ENCODE assay signal across 1 cellular context in the genomic region with DNA sequence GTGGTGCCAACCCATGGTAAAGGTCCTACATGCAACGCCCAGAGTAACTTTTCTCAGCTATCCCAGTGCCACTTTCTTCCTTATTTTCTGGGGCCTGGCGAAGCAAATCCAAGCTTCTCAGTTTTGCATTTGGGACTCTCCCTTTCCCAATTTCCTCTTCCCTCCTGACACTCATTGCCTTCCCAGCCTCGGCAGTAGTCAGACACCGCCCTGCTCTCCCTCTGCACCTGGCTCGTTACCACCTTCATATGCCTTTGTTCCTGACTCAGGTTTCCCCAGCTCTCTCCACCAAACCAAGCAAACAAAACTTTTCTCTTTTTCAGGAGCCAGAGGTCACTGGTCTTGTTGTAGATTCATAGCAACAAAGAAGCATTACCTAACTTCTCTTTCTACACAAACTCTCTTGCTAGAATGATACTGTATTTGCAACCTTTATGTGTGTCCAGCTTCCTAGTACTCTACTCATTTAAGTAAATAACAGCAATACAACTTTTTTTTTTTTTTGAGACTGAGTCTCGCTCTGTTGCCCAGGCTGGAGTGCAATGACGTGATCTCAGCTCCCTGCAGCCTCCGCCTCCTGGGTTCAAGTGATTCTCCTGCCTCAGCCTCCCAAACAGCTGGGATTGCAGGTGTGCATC.
TF ChIP-seq lines count a peak whose summit lies in the region.

No MANE protein-coding gene starts in this region.

TF ChIP-seq in HepG2, 621 proteins besides CTCF, POLR2A, EP300 and RAD21 (continues in another document):
- TF ChIP-seq, protein P1, sequence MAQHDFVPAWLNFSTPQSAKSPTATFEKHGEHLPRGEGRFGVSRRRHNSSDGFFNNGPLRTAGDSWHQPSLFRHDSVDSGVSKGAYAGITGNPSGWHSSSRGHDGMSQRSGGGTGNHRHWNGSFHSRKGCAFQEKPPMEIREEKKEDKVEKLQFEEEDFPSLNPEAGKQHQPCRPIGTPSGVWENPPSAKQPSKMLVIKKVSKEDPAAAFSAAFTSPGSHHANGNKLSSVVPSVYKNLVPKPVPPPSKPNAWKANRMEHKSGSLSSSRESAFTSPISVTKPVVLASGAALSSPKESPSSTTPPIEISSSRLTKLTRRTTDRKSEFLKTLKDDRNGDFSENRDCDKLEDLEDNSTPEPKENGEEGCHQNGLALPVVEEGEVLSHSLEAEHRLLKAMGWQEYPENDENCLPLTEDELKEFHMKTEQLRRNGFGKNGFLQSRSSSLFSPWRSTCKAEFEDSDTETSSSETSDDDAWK (CRISPR knock-in tag; IDR thresholded peaks at IDR 0.05): no peak
- TF ChIP-seq BCL6 (CRISPR knock-in tag; IDR thresholded peaks at IDR 0.05) (0 out of 2 replicates have a peak, but pooled peaks have one; percentile 25), ZNF572 (CRISPR knock-in tag; IDR thresholded peaks at IDR 0.05) (no peak), HMG20B (CRISPR knock-in tag; conservative IDR thresholded peaks at IDR 0.05) (no peak), FOXJ3 (CRISPR knock-in tag; IDR thresholded peaks at IDR 0.05; ENCODE audit: borderline replicate concordance) (no peak), TAF1 (CRISPR knock-in tag; IDR thresholded peaks at IDR 0.05) (no peak), MEF2D (CRISPR knock-in tag; IDR thresholded peaks at IDR 0.05) (no peak), FOXP1 (IDR thresholded peaks at IDR 0.05) (0 out of 2 replicates have a peak, but pooled peaks have one; percentile 48), FOXP1 (CRISPR knock-in tag; IDR thresholded peaks at IDR 0.05) (peak; percentile 57), SOX6 (IDR thresholded peaks at IDR 0.05) (no peak), SOX6 (CRISPR knock-in tag; IDR thresholded peaks at IDR 0.05) (peak; percentile 58; the same call in 1 of the 2 replicates), SOX13 (IDR thresholded peaks at IDR 0.05) (no peak), SOX13 (CRISPR knock-in tag; conservative IDR thresholded peaks at IDR 0.05 in 1 of 2, IDR thresholded peaks at IDR 0.05 in 1 of 2) (peak in 1 of 2 experiments; percentile 56; a peak in 1 of 4 replicates), CEBPB (IDR thresholded peaks at IDR 0.05; ENCODE audit: borderline replicate concordance, low read depth, low read length) (peak; percentile 40; the same call in 1 of the 2 replicates), TEAD3 (CRISPR knock-in tag; optimal IDR thresholded peaks at IDR 0.05; ENCODE audit: borderline replicate concordance) (peak; percentile 40), ZBTB7B (CRISPR knock-in tag; IDR thresholded peaks at IDR 0.05) (no peak), ZNF558 (CRISPR knock-in tag; IDR thresholded peaks at IDR 0.05; ENCODE audit: borderline replicate concordance) (no peak), FOXK2 (IDR thresholded peaks at IDR 0.05) (0 out of 2 replicates have a peak, but pooled peaks have one; percentile 40), ZMYM3 (CRISPR knock-in tag; IDR thresholded peaks at IDR 0.05) (peak; percentile 75; the same call in 1 of the 2 replicates), FOXA1 (IDR thresholded peaks at IDR 0.05) (0 out of 2 replicates have a peak, but pooled peaks have one; percentile 52), FOXA1 (CRISPR knock-in tag; IDR thresholded peaks at IDR 0.05) (no peak), ZIK1 (CRISPR knock-in tag; IDR thresholded peaks at IDR 0.05; ENCODE audit: borderline replicate concordance, low read depth) (no peak)
- TF ChIP-seq, protein P2, sequence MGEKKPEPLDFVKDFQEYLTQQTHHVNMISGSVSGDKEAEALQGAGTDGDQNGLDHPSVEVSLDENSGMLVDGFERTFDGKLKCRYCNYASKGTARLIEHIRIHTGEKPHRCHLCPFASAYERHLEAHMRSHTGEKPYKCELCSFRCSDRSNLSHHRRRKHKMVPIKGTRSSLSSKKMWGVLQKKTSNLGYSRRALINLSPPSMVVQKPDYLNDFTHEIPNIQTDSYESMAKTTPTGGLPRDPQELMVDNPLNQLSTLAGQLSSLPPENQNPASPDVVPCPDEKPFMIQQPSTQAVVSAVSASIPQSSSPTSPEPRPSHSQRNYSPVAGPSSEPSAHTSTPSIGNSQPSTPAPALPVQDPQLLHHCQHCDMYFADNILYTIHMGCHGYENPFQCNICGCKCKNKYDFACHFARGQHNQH (CRISPR knock-in tag; IDR thresholded peaks at IDR 0.05): no peak
- TF ChIP-seq, protein P3, sequence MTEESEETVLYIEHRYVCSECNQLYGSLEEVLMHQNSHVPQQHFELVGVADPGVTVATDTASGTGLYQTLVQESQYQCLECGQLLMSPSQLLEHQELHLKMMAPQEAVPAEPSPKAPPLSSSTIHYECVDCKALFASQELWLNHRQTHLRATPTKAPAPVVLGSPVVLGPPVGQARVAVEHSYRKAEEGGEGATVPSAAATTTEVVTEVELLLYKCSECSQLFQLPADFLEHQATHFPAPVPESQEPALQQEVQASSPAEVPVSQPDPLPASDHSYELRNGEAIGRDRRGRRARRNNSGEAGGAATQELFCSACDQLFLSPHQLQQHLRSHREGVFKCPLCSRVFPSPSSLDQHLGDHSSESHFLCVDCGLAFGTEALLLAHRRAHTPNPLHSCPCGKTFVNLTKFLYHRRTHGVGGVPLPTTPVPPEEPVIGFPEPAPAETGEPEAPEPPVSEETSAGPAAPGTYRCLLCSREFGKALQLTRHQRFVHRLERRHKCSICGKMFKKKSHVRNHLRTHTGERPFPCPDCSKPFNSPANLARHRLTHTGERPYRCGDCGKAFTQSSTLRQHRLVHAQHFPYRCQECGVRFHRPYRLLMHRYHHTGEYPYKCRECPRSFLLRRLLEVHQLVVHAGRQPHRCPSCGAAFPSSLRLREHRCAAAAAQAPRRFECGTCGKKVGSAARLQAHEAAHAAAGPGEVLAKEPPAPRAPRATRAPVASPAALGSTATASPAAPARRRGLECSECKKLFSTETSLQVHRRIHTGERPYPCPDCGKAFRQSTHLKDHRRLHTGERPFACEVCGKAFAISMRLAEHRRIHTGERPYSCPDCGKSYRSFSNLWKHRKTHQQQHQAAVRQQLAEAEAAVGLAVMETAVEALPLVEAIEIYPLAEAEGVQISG (CRISPR knock-in tag; IDR thresholded peaks at IDR 0.05): no peak
- TF ChIP-seq, protein P4, sequence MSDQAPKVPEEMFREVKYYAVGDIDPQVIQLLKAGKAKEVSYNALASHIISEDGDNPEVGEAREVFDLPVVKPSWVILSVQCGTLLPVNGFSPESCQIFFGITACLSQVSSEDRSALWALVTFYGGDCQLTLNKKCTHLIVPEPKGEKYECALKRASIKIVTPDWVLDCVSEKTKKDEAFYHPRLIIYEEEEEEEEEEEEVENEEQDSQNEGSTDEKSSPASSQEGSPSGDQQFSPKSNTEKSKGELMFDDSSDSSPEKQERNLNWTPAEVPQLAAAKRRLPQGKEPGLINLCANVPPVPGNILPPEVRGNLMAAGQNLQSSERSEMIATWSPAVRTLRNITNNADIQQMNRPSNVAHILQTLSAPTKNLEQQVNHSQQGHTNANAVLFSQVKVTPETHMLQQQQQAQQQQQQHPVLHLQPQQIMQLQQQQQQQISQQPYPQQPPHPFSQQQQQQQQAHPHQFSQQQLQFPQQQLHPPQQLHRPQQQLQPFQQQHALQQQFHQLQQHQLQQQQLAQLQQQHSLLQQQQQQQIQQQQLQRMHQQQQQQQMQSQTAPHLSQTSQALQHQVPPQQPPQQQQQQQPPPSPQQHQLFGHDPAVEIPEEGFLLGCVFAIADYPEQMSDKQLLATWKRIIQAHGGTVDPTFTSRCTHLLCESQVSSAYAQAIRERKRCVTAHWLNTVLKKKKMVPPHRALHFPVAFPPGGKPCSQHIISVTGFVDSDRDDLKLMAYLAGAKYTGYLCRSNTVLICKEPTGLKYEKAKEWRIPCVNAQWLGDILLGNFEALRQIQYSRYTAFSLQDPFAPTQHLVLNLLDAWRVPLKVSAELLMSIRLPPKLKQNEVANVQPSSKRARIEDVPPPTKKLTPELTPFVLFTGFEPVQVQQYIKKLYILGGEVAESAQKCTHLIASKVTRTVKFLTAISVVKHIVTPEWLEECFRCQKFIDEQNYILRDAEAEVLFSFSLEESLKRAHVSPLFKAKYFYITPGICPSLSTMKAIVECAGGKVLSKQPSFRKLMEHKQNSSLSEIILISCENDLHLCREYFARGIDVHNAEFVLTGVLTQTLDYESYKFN (CRISPR knock-in tag; conservative IDR thresholded peaks at IDR 0.05): peak; percentile 21; the same call in 1 of the 2 replicates
- TF ChIP-seq, protein P5, sequence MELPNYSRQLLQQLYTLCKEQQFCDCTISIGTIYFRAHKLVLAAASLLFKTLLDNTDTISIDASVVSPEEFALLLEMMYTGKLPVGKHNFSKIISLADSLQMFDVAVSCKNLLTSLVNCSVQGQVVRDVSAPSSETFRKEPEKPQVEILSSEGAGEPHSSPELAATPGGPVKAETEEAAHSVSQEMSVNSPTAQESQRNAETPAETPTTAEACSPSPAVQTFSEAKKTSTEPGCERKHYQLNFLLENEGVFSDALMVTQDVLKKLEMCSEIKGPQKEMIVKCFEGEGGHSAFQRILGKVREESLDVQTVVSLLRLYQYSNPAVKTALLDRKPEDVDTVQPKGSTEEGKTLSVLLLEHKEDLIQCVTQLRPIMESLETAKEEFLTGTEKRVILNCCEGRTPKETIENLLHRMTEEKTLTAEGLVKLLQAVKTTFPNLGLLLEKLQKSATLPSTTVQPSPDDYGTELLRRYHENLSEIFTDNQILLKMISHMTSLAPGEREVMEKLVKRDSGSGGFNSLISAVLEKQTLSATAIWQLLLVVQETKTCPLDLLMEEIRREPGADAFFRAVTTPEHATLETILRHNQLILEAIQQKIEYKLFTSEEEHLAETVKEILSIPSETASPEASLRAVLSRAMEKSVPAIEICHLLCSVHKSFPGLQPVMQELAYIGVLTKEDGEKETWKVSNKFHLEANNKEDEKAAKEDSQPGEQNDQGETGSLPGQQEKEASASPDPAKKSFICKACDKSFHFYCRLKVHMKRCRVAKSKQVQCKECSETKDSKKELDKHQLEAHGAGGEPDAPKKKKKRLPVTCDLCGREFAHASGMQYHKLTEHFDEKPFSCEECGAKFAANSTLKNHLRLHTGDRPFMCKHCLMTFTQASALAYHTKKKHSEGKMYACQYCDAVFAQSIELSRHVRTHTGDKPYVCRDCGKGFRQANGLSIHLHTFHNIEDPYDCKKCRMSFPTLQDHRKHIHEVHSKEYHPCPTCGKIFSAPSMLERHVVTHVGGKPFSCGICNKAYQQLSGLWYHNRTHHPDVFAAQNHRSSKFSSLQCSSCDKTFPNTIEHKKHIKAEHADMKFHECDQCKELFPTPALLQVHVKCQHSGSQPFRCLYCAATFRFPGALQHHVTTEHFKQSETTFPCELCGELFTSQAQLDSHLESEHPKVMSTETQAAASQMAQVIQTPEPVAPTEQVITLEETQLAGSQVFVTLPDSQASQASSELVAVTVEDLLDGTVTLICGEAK (IDR thresholded peaks at IDR 0.05): peak; percentile 45
- TF ChIP-seq, protein P5 (CRISPR knock-in tag; IDR thresholded peaks at IDR 0.05): no peak
- TF ChIP-seq, protein P6, sequence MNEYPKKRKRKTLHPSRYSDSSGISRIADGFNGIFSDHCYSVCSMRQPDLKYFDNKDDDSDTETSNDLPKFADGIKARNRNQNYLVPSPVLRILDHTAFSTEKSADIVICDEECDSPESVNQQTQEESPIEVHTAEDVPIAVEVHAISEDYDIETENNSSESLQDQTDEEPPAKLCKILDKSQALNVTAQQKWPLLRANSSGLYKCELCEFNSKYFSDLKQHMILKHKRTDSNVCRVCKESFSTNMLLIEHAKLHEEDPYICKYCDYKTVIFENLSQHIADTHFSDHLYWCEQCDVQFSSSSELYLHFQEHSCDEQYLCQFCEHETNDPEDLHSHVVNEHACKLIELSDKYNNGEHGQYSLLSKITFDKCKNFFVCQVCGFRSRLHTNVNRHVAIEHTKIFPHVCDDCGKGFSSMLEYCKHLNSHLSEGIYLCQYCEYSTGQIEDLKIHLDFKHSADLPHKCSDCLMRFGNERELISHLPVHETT (CRISPR knock-in tag; conservative IDR thresholded peaks at IDR 0.05): no peak; the same call in 1 of the 2 replicates
- TF ChIP-seq, protein P7, sequence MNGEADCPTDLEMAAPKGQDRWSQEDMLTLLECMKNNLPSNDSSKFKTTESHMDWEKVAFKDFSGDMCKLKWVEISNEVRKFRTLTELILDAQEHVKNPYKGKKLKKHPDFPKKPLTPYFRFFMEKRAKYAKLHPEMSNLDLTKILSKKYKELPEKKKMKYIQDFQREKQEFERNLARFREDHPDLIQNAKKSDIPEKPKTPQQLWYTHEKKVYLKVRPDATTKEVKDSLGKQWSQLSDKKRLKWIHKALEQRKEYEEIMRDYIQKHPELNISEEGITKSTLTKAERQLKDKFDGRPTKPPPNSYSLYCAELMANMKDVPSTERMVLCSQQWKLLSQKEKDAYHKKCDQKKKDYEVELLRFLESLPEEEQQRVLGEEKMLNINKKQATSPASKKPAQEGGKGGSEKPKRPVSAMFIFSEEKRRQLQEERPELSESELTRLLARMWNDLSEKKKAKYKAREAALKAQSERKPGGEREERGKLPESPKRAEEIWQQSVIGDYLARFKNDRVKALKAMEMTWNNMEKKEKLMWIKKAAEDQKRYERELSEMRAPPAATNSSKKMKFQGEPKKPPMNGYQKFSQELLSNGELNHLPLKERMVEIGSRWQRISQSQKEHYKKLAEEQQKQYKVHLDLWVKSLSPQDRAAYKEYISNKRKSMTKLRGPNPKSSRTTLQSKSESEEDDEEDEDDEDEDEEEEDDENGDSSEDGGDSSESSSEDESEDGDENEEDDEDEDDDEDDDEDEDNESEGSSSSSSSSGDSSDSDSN (CRISPR knock-in tag; IDR thresholded peaks at IDR 0.05): no peak
- TF ChIP-seq, protein P8, sequence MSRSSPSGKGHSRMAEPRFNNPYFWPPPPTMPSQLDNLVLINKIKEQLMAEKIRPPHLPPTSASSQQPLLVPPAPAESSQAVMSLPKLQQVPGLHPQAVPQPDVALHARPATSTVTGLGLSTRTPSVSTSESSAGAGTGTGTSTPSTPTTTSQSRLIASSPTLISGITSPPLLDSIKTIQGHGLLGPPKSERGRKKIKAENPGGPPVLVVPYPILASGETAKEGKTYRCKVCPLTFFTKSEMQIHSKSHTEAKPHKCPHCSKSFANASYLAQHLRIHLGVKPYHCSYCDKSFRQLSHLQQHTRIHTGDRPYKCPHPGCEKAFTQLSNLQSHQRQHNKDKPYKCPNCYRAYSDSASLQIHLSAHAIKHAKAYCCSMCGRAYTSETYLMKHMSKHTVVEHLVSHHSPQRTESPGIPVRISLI (CRISPR knock-in tag; IDR thresholded peaks at IDR 0.05; ENCODE audit: borderline replicate concordance): peak; percentile 76; the same call in 1 of the 2 replicates
